In genomic region chr17:40218740-40219072, GRCh38 we compare ENCODE assay signal across 1 cellular context.
TF ChIP-seq lines count a peak whose summit lies in the region.

No MANE protein-coding gene starts in this region.

TF ChIP-seq in SK-N-SH treated with all-trans-retinoic acid at 6 μM for 48 hours, 23 proteins besides CTCF, POLR2A, EP300 and RAD21 (continued from another document):
- no peak for TF ChIP-seq PATZ1 (CRISPR knock-in tag; IDR thresholded peaks at IDR 0.05; ENCODE audit: borderline replicate concordance)
- TF ChIP-seq ZFP30 (CRISPR knock-in tag; IDR thresholded peaks at IDR 0.05): no peak
